ENCODE assay signal across 27 cellular contexts in the genomic region with DNA sequence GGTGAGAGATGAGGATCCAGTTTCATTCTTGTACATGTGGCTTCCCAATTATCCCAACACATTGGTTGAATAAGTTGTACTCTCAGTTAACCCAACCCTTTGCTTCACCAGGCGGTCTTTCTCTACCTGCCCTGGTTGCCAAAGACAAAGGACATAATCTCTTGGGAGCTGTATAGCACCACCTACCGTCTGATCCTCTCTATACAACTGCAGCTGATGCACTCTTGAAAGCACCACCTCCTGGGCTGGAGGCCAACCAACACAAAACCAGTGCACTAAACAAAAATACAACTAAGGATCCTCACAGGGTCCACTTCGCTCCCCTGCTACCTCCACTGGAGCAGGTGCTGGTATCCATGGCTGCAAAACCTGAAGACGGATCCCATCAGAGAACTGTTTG.
DNase-seq lines count a peak whose midpoint lies in the region; ATAC-seq, FAIRE-seq and TF ChIP-seq lines count a peak whose summit lies in the region.
"Had no signal": no experiment of that assay in that cellular context is flagged by ENCODE, and none has a peak within 500 bp of the region (broad histone marks: within the 10 kb centered on the region; RNA-seq: fewer than 3 reads in every experiment).

No MANE protein-coding gene starts in this region.

- H3K4me3 Mint-ChIP-seq in H9 = no peak overlapping the region
- H3K4me3 Mint-ChIP-seq: activated CD4-positive, alpha-beta T cell treated with anti-CD3 and anti-CD28 coated beads for 36 hours; activated naive CD4-positive, alpha-beta T cell treated with anti-CD3 and anti-CD28 coated beads, Interleukin-2, amount 10 ng/mL, durations not matched to agents 7 days and 5 days; activated T-cell treated with anti-CD3 and anti-CD28 coated beads, Interleukin-2, amount 50 U/mL, for 72 hours; IgD-negative memory B cell; T-cell had no signal

- no peak overlapping the region for H4K8ac ChIP-seq in H9 (replicated peaks; ENCODE audit: insufficient read length, low read depth, low read length)

- H2BK120ac ChIP-seq in H9 (ENCODE audit: low read depth, low read length, poor library complexity, severe bottlenecking) = no peak overlapping the region

- no peak for FAIRE-seq in H54 (lab: Jason Lieb, UNC)
- FAIRE-seq: endothelial cell of umbilical vein, TTC549 had no signal

- H3K23me2 ChIP-seq in H9 (ENCODE audit: insufficient read length, low read depth, low read length, poor library complexity, severe bottlenecking) = no peaks in the 10 kb centered on the region

- H3K36me3 Mint-ChIP-seq in H9 (ENCODE audit: insufficient read depth in 1 of 3, low read depth in 3 of 3) = peaks cover 0 to 6% (median 1%) of the 10 kb centered on the region in 3 experiments; a peak in 2 of 7 replicates
- H3K36me3 Mint-ChIP-seq: activated naive CD4-positive, alpha-beta T cell treated with anti-CD3 and anti-CD28 coated beads, Interleukin-2, amount 10 ng/mL, durations not matched to agents 7 days and 5 days; IgD-negative memory B cell; T-cell had no signal

- H2BK20ac ChIP-seq in H9 (ENCODE audit: low read depth, low read length, poor library complexity, severe bottlenecking) = no peak overlapping the region

- H3K14ac ChIP-seq in H9 (ENCODE audit: insufficient read depth, low read length) = no peak overlapping the region

- H2AFZ ChIP-seq in H9 (ENCODE audit: low read length) = no peak overlapping the region
- H2AFZ ChIP-seq in OCI-LY1 (ENCODE audit: low read length) = no peak overlapping the region

- H3K18ac ChIP-seq in H9 (ENCODE audit: insufficient read length, low read depth, low read length) = no peak overlapping the region

- no peak overlapping the region for H3K4me2 ChIP-seq in H9 (ENCODE audit: insufficient read depth, insufficient read length, low read length)
- H3K4me2 ChIP-seq in OCI-LY1 (ENCODE audit: low read length) = no peak overlapping the region

- H4K5ac ChIP-seq in H9 (ENCODE audit: insufficient read length, low read depth, low read length) = no peak overlapping the region

- H3K79me1 ChIP-seq in H9 (ENCODE audit: insufficient read depth, low read depth, low read length, poor library complexity, severe bottlenecking) = no peaks in the 10 kb centered on the region

- no peak overlapping the region for H2BK5ac ChIP-seq in H9 (ENCODE audit: insufficient read length, low read length)

- peaks cover 0 to 3% of the 10 kb centered on the region in 2 experiments; a peak in 2 of 5 replicates for H3K9me3 Mint-ChIP-seq in H9

- H3K9me2 ChIP-seq in OCI-LY1 (ENCODE audit: low read depth, low read length) = no peaks in the 10 kb centered on the region

- H2BK15ac ChIP-seq in H9 (ENCODE audit: low read depth, low read length) = no peak overlapping the region

- TF ChIP-seq POLR2A in H54 (IDR thresholded peaks at IDR 0.05; ENCODE audit: low read depth, low read length) = no peak

- H4K20me1 ChIP-seq in H9 (ENCODE audit: control insufficient read depth, insufficient read depth, insufficient read length) (no peaks in the 10 kb centered on the region), OCI-LY1 (ENCODE audit: insufficient read depth, low read length) (no peaks in the 10 kb centered on the region)

- no peak overlapping the region for H3K27ac Mint-ChIP-seq in H9
- H3K27ac Mint-ChIP-seq: activated CD4-positive, alpha-beta T cell treated with anti-CD3 and anti-CD28 coated beads for 36 hours; activated naive CD4-positive, alpha-beta T cell treated with anti-CD3 and anti-CD28 coated beads, Interleukin-2, amount 10 ng/mL, durations not matched to agents 7 days and 5 days; activated T-cell treated with anti-CD3 and anti-CD28 coated beads, Interleukin-2, amount 50 U/mL, for 72 hours; IgD-negative memory B cell; T-cell had no signal

- no peak overlapping the region for H4K91ac ChIP-seq in H9 (ENCODE audit: insufficient read length, low read depth, low read length)

- TF ChIP-seq CTCF in 22Rv1 (IDR thresholded peaks at IDR 0.05) = peak; percentile 37
- TF ChIP-seq CTCF in H9 (conservative IDR thresholded peaks at IDR 0.05) = peak; percentile 55
- peak; percentile 40 for TF ChIP-seq CTCF in OCI-LY1 (IDR thresholded peaks at IDR 0.05; ENCODE audit: low read length)
- TF ChIP-seq CTCF in epithelial cell of proximal tubule (conservative IDR thresholded peaks at IDR 0.05; ENCODE audit: low read depth, low read length) = peak; percentile 19
- no peak for TF ChIP-seq CTCF in RWPE1 (conservative IDR thresholded peaks at IDR 0.05; ENCODE audit: low read depth)

- no peak overlapping the region for H3K4ac ChIP-seq in H9 (ENCODE audit: low read depth, low read length)

- no peaks in the 10 kb centered on the region for H3K27me3 Mint-ChIP-seq in H9 (ENCODE audit: low read depth)
- H3K27me3 Mint-ChIP-seq: activated CD4-positive, alpha-beta T cell treated with anti-CD3 and anti-CD28 coated beads for 36 hours; activated naive CD4-positive, alpha-beta T cell treated with anti-CD3 and anti-CD28 coated beads, Interleukin-2, amount 10 ng/mL, durations not matched to agents 7 days and 5 days; IgD-negative memory B cell; T-cell had no signal

- no peak overlapping the region for H2AK5ac ChIP-seq in H9 (ENCODE audit: insufficient read length, low read length)

- POLR2A ChIA-PET in RWPE1 (lab: Yijun Ruan, JAX; ENCODE audit: low non-redundant PET) = no interaction called here

- no peaks in the 10 kb centered on the region for H3K79me2 ChIP-seq in H9 (ENCODE audit: insufficient read depth, low read length)
- H3K79me2 ChIP-seq in OCI-LY1 (ENCODE audit: insufficient read depth, low read length) = no peaks in the 10 kb centered on the region

- H3K4me3 ChIP-seq in OCI-LY1 (ENCODE audit: low read depth, low read length, poor library complexity, severe bottlenecking) (no peak overlapping the region), epithelial cell of proximal tubule (ENCODE audit: low read depth, low read length) (no peak overlapping the region)
- H3K4me3 ChIP-seq: mucosa of descending colon, sigmoid colon, upper lobe of left lung had no signal

- DNase-seq in H9 (peak; percentile 63), epithelial cell of proximal tubule (ENCODE audit: low read depth) (no peak), RWPE1 (ENCODE audit: low spot score) (no peak), H54 (ENCODE audit: insufficient read length, low spot score) (no peak)
- DNase-seq in activated naive CD4-positive, alpha-beta T cell treated with Interleukin-2 at 50 U/mL for 16 hours = no peak
- DNase-seq: activated CD4-positive, alpha-beta T cell treated with anti-CD3 and anti-CD28 coated beads for 36 hours; activated naive CD4-positive, alpha-beta T cell treated with anti-CD3 and anti-CD28 coated beads, Interleukin-2, amount 10 ng/mL, durations not matched to agents 7 days and 5 days; activated T-cell treated with anti-CD3 and anti-CD28 coated beads, Interleukin-2, amount 50 U/mL, for 72 hours; C1 segment of cervical spinal cord; Calu3; caudate nucleus; dermis blood vessel endothelial cell; left ventricle myocardium superior; mucosa of descending colon; NCI-H1694 treated with DMSO at 0.1 percent for 48 hours; NCI-H345; sigmoid colon; stimulated activated CD4-positive, alpha-beta T cell treated with anti-CD3 and anti-CD28 coated beads, Interleukin-15, amount 100 ng/mL, for 24 hours; stimulated activated CD8-positive, alpha-beta memory T cell treated with anti-CD3 and anti-CD28 coated beads, Interleukin-4, amount 100 ng/mL, for 48 hours; T-cell; upper lobe of left lung had no signal

- no peaks in the 10 kb centered on the region for H3K9me3 ChIP-seq in H9 (ENCODE audit: control insufficient read depth, low read depth, low read length)
- H3K9me3 ChIP-seq in OCI-LY1 (ENCODE audit: low read length) = no peaks in the 10 kb centered on the region
- H3K9me3 ChIP-seq: upper lobe of left lung had no signal

- H3T11ph ChIP-seq in H9 (ENCODE audit: low read length) = no peak overlapping the region

- CTCF ChIA-PET in RWPE1 (lab: Yijun Ruan, JAX) = no interaction called here

- no peaks in the 10 kb centered on the region for H3K4me1 ChIP-seq in H9 (ENCODE audit: insufficient read depth, low read length)
- no peaks in the 10 kb centered on the region for H3K4me1 ChIP-seq in OCI-LY1 (ENCODE audit: insufficient read depth, low read length, severe bottlenecking)
- H3K4me1 ChIP-seq: sigmoid colon, upper lobe of left lung had no signal

- ATAC-seq in HG02938 (IDR thresholded peaks at IDR 0.05; ENCODE audit: unreplicated experiment) = no peak
- ATAC-seq: activated CD4-positive, alpha-beta T cell treated with anti-CD3 and anti-CD28 coated beads for 36 hours; activated T-cell treated with anti-CD3 and anti-CD28 coated beads, Interleukin-2, amount 50 U/mL, for 72 hours; left ventricle myocardium superior; mucosa of descending colon; T-cell had no signal

- no CpG with 5 or more reads among the region's 4 CpGs for WGBS in H9 (ENCODE audit: extremely low coverage, insufficient read length, low lambda C conversion rate)

- no peaks in the 10 kb centered on the region for H3K36me3 ChIP-seq in OCI-LY1 (ENCODE audit: insufficient read depth, low read length)
- H3K36me3 ChIP-seq: sigmoid colon, upper lobe of left lung had no signal

- H3K27me3 ChIP-seq in H9 (ENCODE audit: insufficient read depth, low read length) = no peaks in the 10 kb centered on the region
- no peaks in the 10 kb centered on the region for H3K27me3 ChIP-seq in OCI-LY1 (ENCODE audit: insufficient read depth, low read length)
- H3K27me3 ChIP-seq: sigmoid colon, upper lobe of left lung had no signal

- no peaks in the 10 kb centered on the region; a peak in 1 of 4 replicates for H3K4me1 Mint-ChIP-seq in H9
- H3K4me1 Mint-ChIP-seq: activated CD4-positive, alpha-beta T cell treated with anti-CD3 and anti-CD28 coated beads for 36 hours; activated naive CD4-positive, alpha-beta T cell treated with anti-CD3 and anti-CD28 coated beads, Interleukin-2, amount 10 ng/mL, durations not matched to agents 7 days and 5 days; IgD-negative memory B cell; T-cell had no signal

- no peak overlapping the region for H3K56ac ChIP-seq in H9 (ENCODE audit: insufficient read length, low read depth, low read length)

- no peak overlapping the region for H2BK12ac ChIP-seq in H9 (ENCODE audit: insufficient read length, low read depth, low read length)

- no peak overlapping the region for H3K23ac ChIP-seq in H9 (ENCODE audit: insufficient read length, low read depth, low read length)

- H3K9ac ChIP-seq in H9 (ENCODE audit: extremely low read depth, insufficient read length, low read length) (no peak overlapping the region), OCI-LY1 (ENCODE audit: low read length) (no peak overlapping the region)

- H3K27ac ChIP-seq in 22Rv1 (no peak overlapping the region), H9 (ENCODE audit: insufficient read length, low read depth, low read length) (no peak overlapping the region), OCI-LY1 (ENCODE audit: low read depth, low read length, poor library complexity, severe bottlenecking) (no peak overlapping the region), RWPE1 (no peak overlapping the region)
- H3K27ac ChIP-seq: sigmoid colon, upper lobe of left lung had no signal

- no peaks in the 10 kb centered on the region for H3F3A ChIP-seq in OCI-LY1 (ENCODE audit: insufficient read depth, low read length)
